Comparison of ENCODE assay signal across 36 cellular contexts in the genomic region with DNA sequence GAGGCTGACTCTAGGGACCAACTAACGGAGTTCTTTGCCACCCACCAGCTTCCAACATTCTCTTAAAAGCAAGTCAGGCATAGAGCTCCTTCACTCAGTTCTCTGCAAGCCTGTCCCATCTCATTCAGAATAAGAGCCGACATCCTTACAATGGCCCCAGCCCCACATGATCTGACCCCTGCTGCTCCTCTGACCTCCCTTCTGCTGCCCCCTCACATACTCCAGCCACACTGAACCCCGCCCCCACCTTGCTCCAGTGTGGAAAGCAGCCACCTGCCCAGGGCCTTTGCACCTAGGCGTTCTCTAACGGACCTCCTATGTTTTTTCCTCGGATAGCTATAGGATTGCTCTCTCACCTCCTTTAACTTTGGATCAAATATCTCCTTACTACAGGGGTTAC.
"Had no signal": no experiment of that assay in that cellular context is flagged by ENCODE, and none has a peak within 500 bp of the region (broad histone marks: within the 10 kb centered on the region; RNA-seq: fewer than 3 reads in every experiment).

No MANE protein-coding gene starts in this region.

- H3K9me3 Mint-ChIP-seq: activated CD4-positive, alpha-beta memory T cell treated with anti-CD3 and anti-CD28 coated beads, Interleukin-2, amount 10 ng/mL, durations not matched to agents 7 days and 5 days; activated naive CD4-positive, alpha-beta T cell treated with anti-CD3 and anti-CD28 coated beads, Interleukin-2, amount 50 U/mL, for 24 hours; activated naive CD8-positive, alpha-beta T cell treated with anti-CD3 and anti-CD28 coated beads, Interleukin-2, amount 10 ng/mL, durations not matched to agents 7 days and 5 days; activated T-cell treated with anti-CD3 and anti-CD28 coated beads, Interleukin-2, amount 50 U/mL, for 72 hours; activated T-helper 17 cell treated with anti-CD3 and anti-CD28 coated beads, Interleukin-2, amount 50 U/mL, for 72 hours had no signal

- H3K36me3 Mint-ChIP-seq: activated CD8-positive, alpha-beta memory T cell treated with anti-CD3 and anti-CD28 coated beads, Interleukin-2, amount 10 ng/mL, durations not matched to agents 7 days and 5 days; activated naive CD4-positive, alpha-beta T cell treated with anti-CD3 and anti-CD28 coated beads, Interleukin-2, amount 50 U/mL, for 24 hours; activated naive CD8-positive, alpha-beta T cell treated with anti-CD3 and anti-CD28 coated beads, Interleukin-2, amount 10 ng/mL, durations not matched to agents 7 days and 5 days had no signal

- H3K4me3 ChIP-seq: body of pancreas, PC-9 had no signal

- H3K4me2 ChIP-seq: PC-9 had no signal

- H3K4me1 ChIP-seq: body of pancreas had no signal

- H3K27ac Mint-ChIP-seq: activated CD4-positive, alpha-beta memory T cell treated with anti-CD3 and anti-CD28 coated beads, Interleukin-2, amount 10 ng/mL, durations not matched to agents 7 days and 5 days; activated CD8-positive, alpha-beta memory T cell treated with anti-CD3 and anti-CD28 coated beads, Interleukin-2, amount 10 ng/mL, durations not matched to agents 7 days and 5 days; activated naive CD4-positive, alpha-beta T cell treated with anti-CD3 and anti-CD28 coated beads, Interleukin-2, amount 50 U/mL, for 24 hours; activated naive CD8-positive, alpha-beta T cell treated with anti-CD3 and anti-CD28 coated beads, Interleukin-2, amount 10 ng/mL, durations not matched to agents 7 days and 5 days; activated T-cell treated with anti-CD3 and anti-CD28 coated beads, Interleukin-2, amount 50 U/mL, for 72 hours; activated T-helper 17 cell treated with anti-CD3 and anti-CD28 coated beads, Interleukin-2, amount 50 U/mL, for 72 hours had no signal

- H3K4me3 Mint-ChIP-seq: activated CD4-positive, alpha-beta memory T cell treated with anti-CD3 and anti-CD28 coated beads, Interleukin-2, amount 10 ng/mL, durations not matched to agents 7 days and 5 days; activated CD8-positive, alpha-beta memory T cell treated with anti-CD3 and anti-CD28 coated beads, Interleukin-2, amount 10 ng/mL, durations not matched to agents 7 days and 5 days; activated naive CD4-positive, alpha-beta T cell treated with anti-CD3 and anti-CD28 coated beads, Interleukin-2, amount 50 U/mL, for 24 hours; activated naive CD8-positive, alpha-beta T cell treated with anti-CD3 and anti-CD28 coated beads, Interleukin-2, amount 10 ng/mL, durations not matched to agents 7 days and 5 days; activated T-cell treated with anti-CD3 and anti-CD28 coated beads, Interleukin-2, amount 50 U/mL, for 72 hours; activated T-helper 17 cell treated with anti-CD3 and anti-CD28 coated beads, Interleukin-2, amount 50 U/mL, for 72 hours had no signal

- H3K9me3 ChIP-seq: body of pancreas had no signal

- H3K27me3 ChIP-seq: body of pancreas had no signal

- ATAC-seq: activated CD8-positive, alpha-beta memory T cell treated with anti-CD3 and anti-CD28 coated beads, Interleukin-2, amount 10 ng/mL, durations not matched to agents 7 days and 5 days; activated T-cell treated with anti-CD3 and anti-CD28 coated beads, Interleukin-2, amount 50 U/mL, for 72 hours; activated T-helper 17 cell treated with anti-CD3 and anti-CD28 coated beads, Interleukin-2, amount 50 U/mL, for 72 hours; body of pancreas had no signal

- H3K4me1 Mint-ChIP-seq: activated CD8-positive, alpha-beta memory T cell treated with anti-CD3 and anti-CD28 coated beads, Interleukin-2, amount 10 ng/mL, durations not matched to agents 7 days and 5 days; activated naive CD4-positive, alpha-beta T cell treated with anti-CD3 and anti-CD28 coated beads, Interleukin-2, amount 50 U/mL, for 24 hours; activated naive CD8-positive, alpha-beta T cell treated with anti-CD3 and anti-CD28 coated beads, Interleukin-2, amount 10 ng/mL, durations not matched to agents 7 days and 5 days; activated T-helper 17 cell treated with anti-CD3 and anti-CD28 coated beads, Interleukin-2, amount 50 U/mL, for 72 hours had no signal

- FAIRE-seq: astrocyte, bronchial epithelial cell had no signal

- H3K27ac ChIP-seq: body of pancreas, PC-9, VCaP had no signal

- DNase-seq: activated CD4-positive, alpha-beta memory T cell treated with anti-CD3 and anti-CD28 coated beads, Interleukin-2, amount 10 ng/mL, durations not matched to agents 7 days and 5 days; activated CD4-positive, alpha-beta T cell treated with anti-CD3 and anti-CD28 coated beads for 1 hour; activated CD4-positive, alpha-beta T cell treated with anti-CD3 and anti-CD28 coated beads for 48 hours; activated CD4-positive, CD25-positive, alpha-beta regulatory T cell; activated CD8-positive, alpha-beta memory T cell treated with anti-CD3 and anti-CD28 coated beads for 24 hours; activated CD8-positive, alpha-beta memory T cell treated with anti-CD3 and anti-CD28 coated beads, Interleukin-2, amount 10 ng/mL, durations not matched to agents 7 days and 5 days; activated CD8-positive, alpha-beta memory T cell treated with anti-CD3 and anti-CD28 coated beads, Interleukin-2, amount 50 U/mL, for 48 hours; activated effector memory CD4-positive, alpha-beta T cell treated with anti-CD3 and anti-CD28 coated beads, Interleukin-2, amount 50 U/mL, for 16 hours; activated naive CD4-positive, alpha-beta T cell; activated naive CD8-positive, alpha-beta T cell treated with anti-CD3 and anti-CD28 coated beads, Interleukin-2, amount 10 ng/mL, durations not matched to agents 7 days and 5 days; activated T-cell treated with anti-CD3 and anti-CD28 coated beads, Interleukin-2, amount 50 U/mL, for 72 hours; amygdala; body of pancreas; caudate nucleus; NCI-H1092 treated with DMSO at 0.1 percent for 48 hours; NCI-H1417; NCI-H146; NCI-H187; NCI-H2029 treated with DMSO at 0.1 percent for 48 hours; NCI-H2107; NCI-H2171; NCI-H510A; NCI-H526; NCI-H748 treated with DMSO at 0.1 percent for 48 hours; NK-92 treated with Interleukin-12 subunit alpha and Interleukin-12 subunit beta, amount 100 ng/mL, for 24 hours; PC-9; Right ventricle myocardium superior; SW 1271; T-helper 1 cell; T-helper 2 cell; T-helper 9 cell had no signal

- H2AFZ ChIP-seq: PC-9 had no signal
